14 cellular contexts compared by ENCODE assay signal in genomic region chr2:102667072-102667471, GRCh38. TPM values are rescaled to one million over a fixed set of nuclear protein-coding genes. Genes with fewer than 3 reads are reported as not detected.
"Had no signal": no experiment of that assay in that cellular context is flagged by ENCODE, and none has a peak within 500 bp of the region (broad histone marks: within the 10 kb centered on the region; RNA-seq: fewer than 3 reads in every experiment).

No MANE protein-coding gene starts in this region.

- H3K9me3 ChIP-seq: esophagus squamous epithelium, heart left ventricle had no signal

- DNase-seq: activated effector memory CD4-positive, alpha-beta T cell treated with anti-CD3 and anti-CD28 coated beads, Interleukin-2, amount 50 U/mL, for 16 hours; activated T-cell treated with anti-CD3 and anti-CD28 coated beads, Interleukin-2, amount 50 U/mL, for 24 hours; amygdala; esophagus squamous epithelium; foreskin fibroblast; heart left ventricle; islet precursor cell; left ventricle myocardium superior; stimulated activated CD4-positive, alpha-beta T cell treated with anti-CD3 and anti-CD28 coated beads, Interleukin-4, amount 100 ng/mL, for 1 hour; stimulated activated CD8-positive, alpha-beta memory T cell treated with anti-CD3 and anti-CD28 coated beads, Interleukin-4, amount 100 ng/mL, for 48 hours had no signal

- ATAC-seq: activated CD4-positive, CD25-positive, alpha-beta regulatory T cell treated with anti-CD3 and anti-CD28 coated beads, Interleukin-2, amount 50 U/mL, for 24 hours; activated naive CD4-positive, alpha-beta T cell treated with anti-CD3 and anti-CD28 coated beads, Interleukin-2, amount 50 U/mL, for 72 hours; left ventricle myocardium superior had no signal

- H3K27me3 ChIP-seq: esophagus squamous epithelium, heart left ventricle had no signal

- H3K4me3 ChIP-seq: esophagus squamous epithelium, heart left ventricle had no signal

- H3K36me3 ChIP-seq: esophagus squamous epithelium, heart left ventricle had no signal

- H3K27ac ChIP-seq: esophagus squamous epithelium, heart left ventricle had no signal

- H3K4me1 ChIP-seq: heart left ventricle had no signal

RNA-seq across cellular contexts. Expression of gene SLC9A2, which starts 47.7 kb away (rescaled TPM):
- total RNA-seq: mesenteric fat pad, pulmonary artery endothelial cell had no signal
